9 cellular contexts compared by ENCODE assay signal in genomic region chr7:98133621-98134266, GRCh38. TPM values are rescaled to one million over a fixed set of nuclear protein-coding genes. Genes with fewer than 3 reads are reported as not detected.
DNase-seq lines count a peak whose midpoint lies in the region; ATAC-seq, FAIRE-seq and TF ChIP-seq lines count a peak whose summit lies in the region.
"Had no signal": no experiment of that assay in that cellular context is flagged by ENCODE, and none has a peak within 500 bp of the region (broad histone marks: within the 10 kb centered on the region; RNA-seq: fewer than 3 reads in every experiment).

No MANE protein-coding gene starts in this region.

- H3K4me1 ChIP-seq in DND-41 (ENCODE audit: insufficient read depth, low read length) (peaks cover 46% of the 10 kb centered on the region), PC-9 (replicated peaks; ENCODE audit: insufficient read depth) (peaks cover 73% of the 10 kb centered on the region), keratinocyte (ENCODE audit: control insufficient read depth, extremely low read depth, insufficient read depth, low read length) (peaks cover 29% of the 10 kb centered on the region)

- peaks cover 35% of the 10 kb centered on the region for H3K4me1 Mint-ChIP-seq in HFFc6 (ENCODE audit: low read depth)

- H3K27ac Mint-ChIP-seq in HFFc6: peak overlapping the region; percentile 14; the same call in 1 of the 2 replicates

- H2AFZ ChIP-seq in DND-41 (ENCODE audit: low read depth, low read length) (no peak overlapping the region), PC-9 (no peak overlapping the region), keratinocyte (ENCODE audit: control insufficient read depth, low read length) (no peak overlapping the region)

- H3K36me3 Mint-ChIP-seq in HFFc6 (ENCODE audit: low read depth): peaks cover 6% of the 10 kb centered on the region; the same call in 1 of the 2 replicates

- H3K79me2 ChIP-seq in DND-41 (ENCODE audit: insufficient read depth, low read length) (peaks cover 34% of the 10 kb centered on the region), PC-9 (ENCODE audit: low read depth) (peaks cover 80% of the 10 kb centered on the region), keratinocyte (ENCODE audit: control insufficient read depth, insufficient read depth, low read length) (peaks cover 41% of the 10 kb centered on the region)

- ATAC-seq in DND-41 (ENCODE audit: insufficient read depth, low read depth) (peak; percentile 49), Right ventricle myocardium superior (ENCODE audit: poor library complexity) (no peak)

- intact Hi-C loops in PC-9 (cut with micrococcal nuclease; ENCODE audit: unreplicated experiment): loop anchor here (2.0 to 5.0 kb wide), 2 partner anchors 27 to 46 kb away; partner anchors contain the start of gene LMTK2
- intact Hi-C loops in Right ventricle myocardium superior (cut with DNase I): no loop called here

- TF ChIP-seq POLR2A in GM12892 (IDR thresholded peaks at IDR 0.05; ENCODE audit: low read depth, low read length): no peak

- no TSS peak for BruUV-seq in PC-9 (replicated peaks; lab: Mats Ljungman, UMichigan)

- no peak overlapping the region for H3K4me3 ChIP-seq in DND-41 (ENCODE audit: low read depth in 1 of 2, low read length in 2 of 2)
- peak overlapping the region; percentile 45; the same call in 1 of the 2 replicates for H3K4me3 ChIP-seq in PC-9
- H3K4me3 ChIP-seq in keratinocyte (ENCODE audit: control insufficient read depth in 2 of 3, extremely low read depth in 1 of 3, insufficient read depth in 2 of 3, low read depth in 1 of 3, low read length in 3 of 3): no peak overlapping the region
- H3K4me3 ChIP-seq: cardiac muscle cell had no signal

- POLR2A ChIA-PET in PC-9 (lab: Charles Lee; ENCODE audit: unreplicated experiment): interaction anchor here (0.6 to 1.3 kb wide), 3 partner anchors 14 to 162 kb away, joined by 3 to 15 read pairs (median 9); no protein-coding TSS in a partner anchor

- H3K9ac ChIP-seq in DND-41 (ENCODE audit: low read depth, low read length) (no peak overlapping the region), keratinocyte (ENCODE audit: control insufficient read depth, extremely low read depth, insufficient read depth, low read length) (no peak overlapping the region)

- H3K27ac ChIP-seq in DND-41 (ENCODE audit: low read length) (no peak overlapping the region), PC-9 (peak overlapping the region; percentile 100), keratinocyte (ENCODE audit: control insufficient read depth, insufficient read depth, low read length) (peak overlapping the region; percentile 33)
- H3K27ac ChIP-seq: cardiac muscle cell had no signal

- H3K36me3 ChIP-seq in DND-41 (ENCODE audit: insufficient read depth, low read length) (peaks cover 16% of the 10 kb centered on the region), PC-9 (ENCODE audit: low read depth) (no peaks in the 10 kb centered on the region), keratinocyte (ENCODE audit: control insufficient read depth in 2 of 2, extremely low read depth in 1 of 2, insufficient read depth in 2 of 2, low read length in 2 of 2) (peaks cover 3 to 4% of the 10 kb centered on the region in 2 experiments)
- H3K36me3 ChIP-seq: cardiac muscle cell had no signal

- no peaks in the 10 kb centered on the region; the same call in none of the 2 replicates for H3K27me3 Mint-ChIP-seq in HFFc6 (ENCODE audit: insufficient read depth)

- DNase-seq in DND-41 (peak; percentile 32), HFFc6 (peak; percentile 40), PC-9 (peak; percentile 42 to 96), keratinocyte (ENCODE audit: low read depth, low spot score) (peak; percentile 40), mesenteric fat pad (ENCODE audit: low spot score) (no peak), Right ventricle myocardium superior (no peak), T1000 (lab: John Stamatoyannopoulos, UW) (no peak), GM12892 (ENCODE audit: insufficient read length) (no peak)

- peaks cover 87% of the 10 kb centered on the region for H4K20me1 ChIP-seq in DND-41 (ENCODE audit: insufficient read depth, low read length)
- H4K20me1 ChIP-seq in PC-9 (ENCODE audit: insufficient read depth): no peaks in the 10 kb centered on the region
- H4K20me1 ChIP-seq in keratinocyte (ENCODE audit: control insufficient read depth, extremely low read depth, insufficient read depth, low read length): no peaks in the 10 kb centered on the region

- H3K27me3 ChIP-seq in DND-41 (ENCODE audit: insufficient read depth, low read length, poor library complexity): no peaks in the 10 kb centered on the region
- no peaks in the 10 kb centered on the region for H3K27me3 ChIP-seq in PC-9 (ENCODE audit: insufficient read depth, low read depth)
- no peaks in the 10 kb centered on the region for H3K27me3 ChIP-seq in keratinocyte (ENCODE audit: control insufficient read depth, extremely low read depth, insufficient read depth, low read length)
- H3K27me3 ChIP-seq: cardiac muscle cell had no signal

- H3K9me3 Mint-ChIP-seq in HFFc6: no peaks in the 10 kb centered on the region

- H3K4me3 Mint-ChIP-seq in HFFc6: no peak overlapping the region; the same call in none of the 2 replicates

- H3K4me2 ChIP-seq in DND-41 (ENCODE audit: insufficient read depth, low read length): 0 out of 2 replicates have a peak overlapping the region, but pooled peaks have one; percentile 29
- H3K4me2 ChIP-seq in PC-9: peak overlapping the region; percentile 86
- H3K4me2 ChIP-seq in keratinocyte (ENCODE audit: control insufficient read depth, extremely low read depth, insufficient read depth, low read depth, low read length): peak overlapping the region; percentile 74

- dilution Hi-C loops in keratinocyte (cut with MboI; ENCODE audit: extremely low pct_ligation_motif_present, low sequenced_read_pairs): no loop called here

- CTCF ChIA-PET in PC-9 (lab: Charles Lee): interaction anchor here (0.7 to 3.4 kb wide), 8 partner anchors 12 to 262 kb away, joined by 3 to 16 read pairs (median 4); partner anchors contain the start of genes ASNS and LMTK2

- H3K9me1 ChIP-seq in keratinocyte (ENCODE audit: control insufficient read depth, extremely low read depth, insufficient read depth, low read length): no peaks in the 10 kb centered on the region

- no peaks in the 10 kb centered on the region for H3K9me2 ChIP-seq in PC-9 (ENCODE audit: insufficient read depth)

- H3F3A ChIP-seq in PC-9 (ENCODE audit: insufficient read depth, low read depth): peaks cover 49% of the 10 kb centered on the region

- FAIRE-seq in keratinocyte (lab: Jason Lieb, UNC) (peak; percentile 71), GM12892 (lab: Jason Lieb, UNC) (no peak)

- no peak for TF ChIP-seq CTCF in DND-41 (IDR thresholded peaks at IDR 0.05; ENCODE audit: borderline replicate concordance, extremely low read depth, low read length, poor library complexity, severe bottlenecking)
- no peak for TF ChIP-seq CTCF in HFFc6 (IDR thresholded peaks at IDR 0.05)
- no peak for TF ChIP-seq CTCF in PC-9 (conservative IDR thresholded peaks at IDR 0.05)
- TF ChIP-seq CTCF in keratinocyte (optimal IDR thresholded peaks at IDR 0.05 in 1 of 3, IDR thresholded peaks at IDR 0.05 in 1 of 3, conservative IDR thresholded peaks at IDR 0.05 in 1 of 3; ENCODE audit: extremely low read depth in 1 of 3, insufficient read depth in 2 of 3, low read length in 3 of 3): no peak

- H3K9me3 ChIP-seq in DND-41 (ENCODE audit: insufficient read depth, low read length, severe bottlenecking): no peaks in the 10 kb centered on the region
- no peaks in the 10 kb centered on the region for H3K9me3 ChIP-seq in PC-9 (ENCODE audit: insufficient read depth, low read depth)
- no peaks in the 10 kb centered on the region for H3K9me3 ChIP-seq in keratinocyte (ENCODE audit: control insufficient read depth, low read depth, low read length)

RNA-seq across cellular contexts. Expression of gene LMTK2, which starts 27.1 kb away (rescaled TPM):
- 10 to 100 TPM in 3 of 6 experiments, 1 to 10 TPM in 3; 9.2 to 13.5 (median 10.0) TPM for total RNA-seq in HFFc6 (2021; fragmentation: NEBNext Ultra II Directional; extraction: Animal tissue kit (Norgen Biotek cat#: 25700))
- total RNA-seq in PC-9 (2021) (33.3 and 37.1 TPM in 2 replicates), mesenteric fat pad (10.2 TPM), Right ventricle myocardium superior (20.3 TPM)
- 3.7 to 10.2 TPM (median 6.6 TPM) in 3 replicates for polyA plus RNA-seq in keratinocyte
- polyA plus RNA-seq in keratinocyte (2011; ENCODE audit: low read depth): 9.0 TPM
- polyA plus RNA-seq in keratinocyte (2011; cell fraction: cytosol; rRNA removed): 2.3 and 3.2 TPM in 2 replicates
- polyA plus RNA-seq in keratinocyte (2011; cell fraction: nucleus; rRNA removed): 20.5 and 22.1 TPM in 2 replicates
- polyA plus RNA-seq in keratinocyte (2012; ENCODE audit: low replicate concordance): 8.2 and 10.4 TPM in 2 replicates
- polyA minus RNA-seq in keratinocyte: 9.9 to 19.6 TPM (median 12.2 TPM) in 3 replicates
- polyA minus RNA-seq in keratinocyte (2011; cell fraction: cytosol; rRNA and poly(A)+ RNA removed): 11.5 TPM
- polyA minus RNA-seq in keratinocyte (2011; cell fraction: nucleus; rRNA and poly(A)+ RNA removed): 30.8 and 39.6 TPM in 2 replicates
- polyA plus RNA-seq in GM12892 (2012; ENCODE audit: missing spikeins): 2.4 TPM

Comparison
In these comparisons a context has a peak if more than half of its experiments do, and no peak if none do; other contexts are left out.
1. DNase-seq: peak in DND-41 (single experiment), HFFc6 (single experiment), PC-9 (2 of 2) and keratinocyte (single experiment); none in mesenteric fat pad (single experiment), Right ventricle myocardium superior (single experiment), T1000 (single experiment) and GM12892 (single experiment).
2. H3K4me2 ChIP-seq: peak in every context shown above with its lines; median percentile 86 in PC-9; 74 in keratinocyte; 29 in DND-41.